ENCODE assay signal across 2 cellular contexts in genomic region chrX:41720125-41720780, GRCh38.
TF ChIP-seq lines count a peak whose summit lies in the region.

No MANE protein-coding gene starts in this region.

TF ChIP-seq in IMR-90, 13 proteins besides CTCF, POLR2A, EP300 and RAD21:
- TF ChIP-seq RFX5 (IDR thresholded peaks at IDR 0.05; ENCODE audit: low read depth, low read length) = no peak
- TF ChIP-seq MAFK (IDR thresholded peaks at IDR 0.05; ENCODE audit: low read depth, low read length) = no peak
- TF ChIP-seq MXI1 (IDR thresholded peaks at IDR 0.05; ENCODE audit: borderline replicate concordance, low read depth, low read length) = no peak
- no peak for TF ChIP-seq RCOR1 (IDR thresholded peaks at IDR 0.05; ENCODE audit: insufficient replicate concordance, low read length)
- TF ChIP-seq BHLHE40 (IDR thresholded peaks at IDR 0.05; ENCODE audit: low read depth, low read length) = no peak
- TF ChIP-seq, protein P1, sequence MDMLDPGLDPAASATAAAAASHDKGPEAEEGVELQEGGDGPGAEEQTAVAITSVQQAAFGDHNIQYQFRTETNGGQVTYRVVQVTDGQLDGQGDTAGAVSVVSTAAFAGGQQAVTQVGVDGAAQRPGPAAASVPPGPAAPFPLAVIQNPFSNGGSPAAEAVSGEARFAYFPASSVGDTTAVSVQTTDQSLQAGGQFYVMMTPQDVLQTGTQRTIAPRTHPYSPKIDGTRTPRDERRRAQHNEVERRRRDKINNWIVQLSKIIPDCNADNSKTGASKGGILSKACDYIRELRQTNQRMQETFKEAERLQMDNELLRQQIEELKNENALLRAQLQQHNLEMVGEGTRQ (IDR thresholded peaks at IDR 0.05; ENCODE audit: low read depth, low read length) = no peak
- TF ChIP-seq MAZ (IDR thresholded peaks at IDR 0.05; ENCODE audit: borderline replicate concordance, low read depth, low read length) = no peak
- TF ChIP-seq SMC3 (IDR thresholded peaks at IDR 0.05; ENCODE audit: low read depth, low read length) = no peak
- no peak for TF ChIP-seq CHD1 (IDR thresholded peaks at IDR 0.05; ENCODE audit: low read depth, low read length)
- no peak for TF ChIP-seq FOS (IDR thresholded peaks at IDR 0.05; ENCODE audit: low read depth, low read length)
- TF ChIP-seq CEBPB (IDR thresholded peaks at IDR 0.05; ENCODE audit: low read depth, low read length) = no peak
- TF ChIP-seq, protein P2, sequence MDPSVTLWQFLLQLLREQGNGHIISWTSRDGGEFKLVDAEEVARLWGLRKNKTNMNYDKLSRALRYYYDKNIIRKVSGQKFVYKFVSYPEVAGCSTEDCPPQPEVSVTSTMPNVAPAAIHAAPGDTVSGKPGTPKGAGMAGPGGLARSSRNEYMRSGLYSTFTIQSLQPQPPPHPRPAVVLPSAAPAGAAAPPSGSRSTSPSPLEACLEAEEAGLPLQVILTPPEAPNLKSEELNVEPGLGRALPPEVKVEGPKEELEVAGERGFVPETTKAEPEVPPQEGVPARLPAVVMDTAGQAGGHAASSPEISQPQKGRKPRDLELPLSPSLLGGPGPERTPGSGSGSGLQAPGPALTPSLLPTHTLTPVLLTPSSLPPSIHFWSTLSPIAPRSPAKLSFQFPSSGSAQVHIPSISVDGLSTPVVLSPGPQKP (IDR thresholded peaks at IDR 0.05; ENCODE audit: borderline replicate concordance, low read depth, low read length) = no peak
- TF ChIP-seq NFE2L2 (IDR thresholded peaks at IDR 0.05; ENCODE audit: low read depth, low read length) = no peak
TF ChIP-seq in IMR-90: peak in this region for 0.

TF ChIP-seq in GM12878, 131 proteins besides CTCF, POLR2A, EP300 and RAD21:
- TF ChIP-seq NFIC (IDR thresholded peaks at IDR 0.05; ENCODE audit: low read depth, low read length) (0 out of 2 replicates have a peak, but pooled peaks have one; percentile 39), ETV6 (conservative IDR thresholded peaks at IDR 0.05 in 1 of 2, IDR thresholded peaks at IDR 0.05 in 1 of 2; ENCODE audit: borderline replicate concordance in 1 of 2, low read depth in 1 of 2) (0 out of 4 replicates have a peak, but pooled peaks of 1 of the 2 experiments have one; percentile 26), TARDBP (IDR thresholded peaks at IDR 0.05; ENCODE audit: borderline replicate concordance) (no peak), EED (IDR thresholded peaks at IDR 0.05; ENCODE audit: low read depth) (0 out of 2 replicates have a peak, but pooled peaks have one; percentile 50), PAX5 (IDR thresholded peaks at IDR 0.05; ENCODE audit: borderline replicate concordance, low read depth, low read length) (peak; percentile 88), DPF2 (IDR thresholded peaks at IDR 0.05) (peak; percentile 56; the same call in 1 of the 2 replicates), BHLHE40 (IDR thresholded peaks at IDR 0.05; ENCODE audit: borderline replicate concordance in 1 of 2, low read depth in 2 of 2, low read length in 1 of 2) (peak in 1 of 2 experiments; percentile 39; a peak in 1 of 4 replicates), ZBED1 (IDR thresholded peaks at IDR 0.05; ENCODE audit: borderline replicate concordance) (no peak), RUNX3 (IDR thresholded peaks at IDR 0.05; ENCODE audit: low read length) (peak; percentile 88), BCL11A (IDR thresholded peaks at IDR 0.05; ENCODE audit: low read depth, low read length) (0 out of 2 replicates have a peak, but pooled peaks have one; percentile 58), IKZF1 (conservative IDR thresholded peaks at IDR 0.05) (peak; percentile 30; the same call in 1 of the 2 replicates), CBFB (IDR thresholded peaks at IDR 0.05; ENCODE audit: low read depth) (no peak), EGR1 (IDR thresholded peaks at IDR 0.05; ENCODE audit: borderline replicate concordance in 1 of 2, low read depth in 2 of 2, low read length in 2 of 2) (0 out of 3 replicates have a peak, but pooled peaks of 1 of the 2 experiments have one; percentile 33)
- TF ChIP-seq, protein P3, sequence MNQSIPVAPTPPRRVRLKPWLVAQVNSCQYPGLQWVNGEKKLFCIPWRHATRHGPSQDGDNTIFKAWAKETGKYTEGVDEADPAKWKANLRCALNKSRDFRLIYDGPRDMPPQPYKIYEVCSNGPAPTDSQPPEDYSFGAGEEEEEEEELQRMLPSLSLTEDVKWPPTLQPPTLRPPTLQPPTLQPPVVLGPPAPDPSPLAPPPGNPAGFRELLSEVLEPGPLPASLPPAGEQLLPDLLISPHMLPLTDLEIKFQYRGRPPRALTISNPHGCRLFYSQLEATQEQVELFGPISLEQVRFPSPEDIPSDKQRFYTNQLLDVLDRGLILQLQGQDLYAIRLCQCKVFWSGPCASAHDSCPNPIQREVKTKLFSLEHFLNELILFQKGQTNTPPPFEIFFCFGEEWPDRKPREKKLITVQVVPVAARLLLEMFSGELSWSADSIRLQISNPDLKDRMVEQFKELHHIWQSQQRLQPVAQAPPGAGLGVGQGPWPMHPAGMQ (IDR thresholded peaks at IDR 0.05; ENCODE audit: borderline replicate concordance) = no peak
- TF ChIP-seq, protein P4, sequence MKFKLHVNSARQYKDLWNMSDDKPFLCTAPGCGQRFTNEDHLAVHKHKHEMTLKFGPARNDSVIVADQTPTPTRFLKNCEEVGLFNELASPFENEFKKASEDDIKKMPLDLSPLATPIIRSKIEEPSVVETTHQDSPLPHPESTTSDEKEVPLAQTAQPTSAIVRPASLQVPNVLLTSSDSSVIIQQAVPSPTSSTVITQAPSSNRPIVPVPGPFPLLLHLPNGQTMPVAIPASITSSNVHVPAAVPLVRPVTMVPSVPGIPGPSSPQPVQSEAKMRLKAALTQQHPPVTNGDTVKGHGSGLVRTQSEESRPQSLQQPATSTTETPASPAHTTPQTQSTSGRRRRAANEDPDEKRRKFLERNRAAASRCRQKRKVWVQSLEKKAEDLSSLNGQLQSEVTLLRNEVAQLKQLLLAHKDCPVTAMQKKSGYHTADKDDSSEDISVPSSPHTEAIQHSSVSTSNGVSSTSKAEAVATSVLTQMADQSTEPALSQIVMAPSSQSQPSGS (IDR thresholded peaks at IDR 0.05; ENCODE audit: low read length) = peak; percentile 69; the same call in 1 of the 2 replicates
